ENCODE assay signal across 20 cellular contexts in genomic region chr10:120458432-120458831, GRCh38. TPM values are rescaled to one million over a fixed set of nuclear protein-coding genes. Genes with fewer than 3 reads are reported as not detected.
DNase-seq lines count a peak whose midpoint lies in the region; FAIRE-seq and TF ChIP-seq lines count a peak whose summit lies in the region.
"Had no signal": no experiment of that assay in that cellular context is flagged by ENCODE, and none has a peak within 500 bp of the region (broad histone marks: within the 10 kb centered on the region; RNA-seq: fewer than 3 reads in every experiment).

No MANE protein-coding gene starts in this region.

- H3K36me3 ChIP-seq in effector memory CD4-positive, alpha-beta T cell (ENCODE audit: control insufficient read depth, insufficient read depth, low read length), result no peaks in the 10 kb centered on the region

- FAIRE-seq in GM19239 (lab: Jason Lieb, UNC), result no peak

- H3K9me3 Mint-ChIP-seq in Calu3 (ENCODE audit: low read depth, unreplicated experiment), result no peaks in the 10 kb centered on the region
- peaks cover 5% of the 10 kb centered on the region for H3K9me3 Mint-ChIP-seq in glutamatergic neuron (ENCODE audit: unreplicated experiment)
- no peaks in the 10 kb centered on the region for H3K9me3 Mint-ChIP-seq in osteocyte (ENCODE audit: unreplicated experiment)

- no peak for TF ChIP-seq CTCF in Calu3 (IDR thresholded peaks at IDR 0.05; ENCODE audit: unreplicated experiment)
- no peak for TF ChIP-seq CTCF in astrocyte of the cerebellum (IDR thresholded peaks at IDR 0.05; ENCODE audit: low read depth, low read length, missing control alignments)
- TF ChIP-seq CTCF in glutamatergic neuron (IDR thresholded peaks at IDR 0.05; ENCODE audit: partially characterized antibody, unreplicated experiment), result no peak
- no peak for TF ChIP-seq CTCF in osteocyte (IDR thresholded peaks at IDR 0.05)

- peaks cover 5% of the 10 kb centered on the region for H3K36me3 Mint-ChIP-seq in Calu3 (ENCODE audit: insufficient read depth, unreplicated experiment)
- H3K36me3 Mint-ChIP-seq in glutamatergic neuron (ENCODE audit: unreplicated experiment), result peaks cover 6% of the 10 kb centered on the region
- no peaks in the 10 kb centered on the region for H3K36me3 Mint-ChIP-seq in osteocyte (ENCODE audit: unreplicated experiment)
- H3K36me3 Mint-ChIP-seq: CD4-positive, alpha-beta memory T cell had no signal

- no peak overlapping the region for H3K27ac ChIP-seq in effector memory CD4-positive, alpha-beta T cell (ENCODE audit: insufficient read depth, low read length, poor library complexity, severe bottlenecking)

- in situ Hi-C loops in astrocyte of the cerebellum (cut with HindIII; ENCODE audit: low sequenced_read_pairs), result no loop called here

- H3K27ac Mint-ChIP-seq in Calu3 (ENCODE audit: unreplicated experiment) (no peak overlapping the region), glutamatergic neuron (ENCODE audit: unreplicated experiment) (peak overlapping the region; percentile 1), osteocyte (ENCODE audit: unreplicated experiment) (no peak overlapping the region)
- H3K27ac Mint-ChIP-seq: activated CD8-positive, alpha-beta T cell treated with anti-CD3 and anti-CD28 coated beads, Interleukin-2, amount 10 ng/mL, durations not matched to agents 7 days and 5 days; CD4-positive, alpha-beta memory T cell; naive thymus-derived CD4-positive, alpha-beta T cell had no signal

- CTCF ChIA-PET in Calu3 (lab: Charles Lee), result no interaction called here

- BruUV-seq in Calu3 (replicated peaks; lab: Mats Ljungman, UMichigan), result no TSS peak

- DNase-seq in Calu3, result no peak
- no peak for DNase-seq in astrocyte of the cerebellum (ENCODE audit: low read depth)
- no peak for DNase-seq in glutamatergic neuron
- no peak for DNase-seq in osteocyte (ENCODE audit: extremely low spot score, unreplicated experiment)
- DNase-seq in effector memory CD4-positive, alpha-beta T cell, result no peak
- no peak for DNase-seq in GM19239 (ENCODE audit: insufficient read length, low spot score)
- DNase-seq in GM19240 (ENCODE audit: insufficient read length, low spot score), result no peak
- DNase-seq: activated CD8-positive, alpha-beta T cell treated with anti-CD3 and anti-CD28 coated beads, Interleukin-2, amount 10 ng/mL, durations not matched to agents 7 days and 5 days; activated T-cell treated with anti-CD3 and anti-CD28 coated beads, Interleukin-2, amount 50 U/mL, for 1 hour; CD4-positive, alpha-beta memory T cell; central memory CD4-positive, alpha-beta T cell; GF-D8; KBM-7; left colon; naive thymus-derived CD4-positive, alpha-beta T cell; NCI-H1436 treated with DMSO at 0.1 percent for 48 hours; NCI-H2227 treated with DMSO at 0.1 percent for 48 hours; NCI-H774 had no signal

- H3K27me3 Mint-ChIP-seq in Calu3 (ENCODE audit: unreplicated experiment), result peaks cover 67% of the 10 kb centered on the region
- peaks cover 10% of the 10 kb centered on the region for H3K27me3 Mint-ChIP-seq in glutamatergic neuron (ENCODE audit: unreplicated experiment)
- peaks cover 15% of the 10 kb centered on the region for H3K27me3 Mint-ChIP-seq in osteocyte (ENCODE audit: unreplicated experiment)

- H3K4me1 ChIP-seq in effector memory CD4-positive, alpha-beta T cell (ENCODE audit: control insufficient read depth, insufficient read depth, low read length, poor library complexity, severe bottlenecking), result no peaks in the 10 kb centered on the region

- no peaks in the 10 kb centered on the region for H3K9me3 ChIP-seq in effector memory CD4-positive, alpha-beta T cell (ENCODE audit: control insufficient read depth, low read length)

- H3K4me3 Mint-ChIP-seq in Calu3 (ENCODE audit: low read depth, unreplicated experiment) (peak overlapping the region; percentile 77), glutamatergic neuron (ENCODE audit: unreplicated experiment) (peak overlapping the region; percentile 84), osteocyte (ENCODE audit: unreplicated experiment) (peak overlapping the region; percentile 67)
- H3K4me3 Mint-ChIP-seq: activated CD8-positive, alpha-beta T cell treated with anti-CD3 and anti-CD28 coated beads, Interleukin-2, amount 10 ng/mL, durations not matched to agents 7 days and 5 days had no signal

- no peaks in the 10 kb centered on the region for H3K27me3 ChIP-seq in effector memory CD4-positive, alpha-beta T cell (replicated peaks; ENCODE audit: control insufficient read depth, insufficient read depth, low read length, poor library complexity, severe bottlenecking)

- intact Hi-C loops in Calu3 (cut with micrococcal nuclease; ENCODE audit: unreplicated experiment), result no loop called here

- peak overlapping the region; percentile 57 for H3K4me3 ChIP-seq in astrocyte of the cerebellum (ENCODE audit: low read depth, low read length)
- no peak overlapping the region for H3K4me3 ChIP-seq in effector memory CD4-positive, alpha-beta T cell (ENCODE audit: insufficient read depth, low read depth, low read length, poor library complexity, severe bottlenecking)

- H3K4me1 Mint-ChIP-seq in Calu3 (ENCODE audit: low read depth, unreplicated experiment) (no peaks in the 10 kb centered on the region), glutamatergic neuron (ENCODE audit: low read depth, unreplicated experiment) (peaks cover 13% of the 10 kb centered on the region), osteocyte (ENCODE audit: unreplicated experiment) (peaks cover 34% of the 10 kb centered on the region)

RNA-seq across cellular contexts. Expression of gene PLPP4, which starts 1.4 kb away (rescaled TPM):
- total RNA-seq in Calu3 (2022) (not detected in 2 replicates), glutamatergic neuron (ENCODE audit: unreplicated experiment) (2.6 TPM), osteocyte (1.9 and 2.0 TPM in 2 replicates)
- total RNA-seq: activated CD8-positive, alpha-beta T cell treated with anti-CD3 and anti-CD28 coated beads, Interleukin-2, amount 10 ng/mL, durations not matched to agents 7 days and 5 days; CD4-positive, alpha-beta memory T cell; naive thymus-derived CD4-positive, alpha-beta T cell; posterior vena cava; ureter had no signal
